1 cellular context compared by ENCODE assay signal in genomic region chr9:132945186-132946130, GRCh38.
A peak's percentile ranks its signal among the peaks of the same experiment; 100 is the strongest.
TF ChIP-seq lines count a peak whose summit lies in the region.

No MANE protein-coding gene starts in this region.

TF ChIP-seq in HCT116, 20 proteins besides CTCF, POLR2A, EP300 and RAD21 (continued from another document):
- TF ChIP-seq MAX (IDR thresholded peaks at IDR 0.05) (0 out of 2 replicates have a peak, but pooled peaks have one; percentile 2), EZH2phosphoT487 (IDR thresholded peaks at IDR 0.05; ENCODE audit: borderline replicate concordance) (no peak)
- TF ChIP-seq, protein P1, sequence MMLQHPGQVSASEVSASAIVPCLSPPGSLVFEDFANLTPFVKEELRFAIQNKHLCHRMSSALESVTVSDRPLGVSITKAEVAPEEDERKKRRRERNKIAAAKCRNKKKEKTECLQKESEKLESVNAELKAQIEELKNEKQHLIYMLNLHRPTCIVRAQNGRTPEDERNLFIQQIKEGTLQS (IDR thresholded peaks at IDR 0.05) = no peak
